27 cellular contexts compared by ENCODE assay signal in genomic region chr4:25427871-25428270, GRCh38.
"Had no signal": no experiment of that assay in that cellular context is flagged by ENCODE, and none has a peak within 500 bp of the region (broad histone marks: within the 10 kb centered on the region; RNA-seq: fewer than 3 reads in every experiment).

No MANE protein-coding gene starts in this region.

- H3K36me3 ChIP-seq: esophagus muscularis mucosa, gastrocnemius medialis, heart right ventricle, neutrophil, upper lobe of right lung, vagina had no signal

- H3K27ac ChIP-seq: dorsolateral prefrontal cortex, epithelial cell of prostate, esophagus muscularis mucosa, gastrocnemius medialis, heart right ventricle, neutrophil, psoas muscle, spleen, testis, tibial nerve, upper lobe of right lung, vagina had no signal

- H3K27me3 ChIP-seq: dorsolateral prefrontal cortex, esophagus muscularis mucosa, gastrocnemius medialis, heart right ventricle, neutrophil, spleen, testis, tibial nerve, upper lobe of right lung, vagina had no signal

- H3K4me1 Mint-ChIP-seq: stimulated activated memory B cell treated with anti-CD40 and anti-IgM and Interleukin-4, amounts not matched to agents 10 μg/mL and 1 μg/mL and 100 μg/mL, for 72 hours had no signal

- H3K4me1 ChIP-seq: spleen, testis, upper lobe of right lung, vagina had no signal

- H3K4me3 Mint-ChIP-seq: nephron; stimulated activated memory B cell treated with anti-CD40 and anti-IgM and Interleukin-4, amounts not matched to agents 10 μg/mL and 1 μg/mL and 100 μg/mL, for 72 hours; stimulated activated naive CD8-positive, alpha-beta T cell treated with anti-CD3 and anti-CD28 coated beads, Interleukin-15, Interleukin-2, amounts not matched to agents 100 ng/mL and 50 ng/mL, for 24 hours had no signal

- H3K9me3 ChIP-seq: esophagus muscularis mucosa, gastrocnemius medialis, neutrophil, psoas muscle, spleen, testis, tibial nerve, upper lobe of right lung, vagina had no signal

- DNase-seq: cortex of kidney; dorsolateral prefrontal cortex; effector memory CD4-positive, alpha-beta T cell; gastrocnemius medialis; heart right ventricle; left colon; left ventricle myocardium superior; mesenchymal stem cell; midbrain; psoas muscle; retina; spleen; stimulated activated CD4-positive, alpha-beta T cell treated with anti-CD3 and anti-CD28 coated beads, Interleukin-15, amount 100 ng/mL, for 24 hours; stimulated activated CD4-positive, alpha-beta T cell treated with anti-CD3 and anti-CD28 coated beads, Interleukin-1b, Interleukin-23, amount 100 ng/mL, for 48 hours; stimulated activated CD4-positive, alpha-beta T cell treated with anti-CD3 and anti-CD28 coated beads, Interleukin-4, amount 100 ng/mL, for 24 hours; testis; upper lobe of right lung had no signal

- H3K4me3 ChIP-seq: dorsolateral prefrontal cortex, esophagus muscularis mucosa, gastrocnemius medialis, heart right ventricle, lung, psoas muscle, spleen, testis, tibial nerve, upper lobe of right lung, vagina had no signal

- H3K27me3 Mint-ChIP-seq: stimulated activated memory B cell treated with anti-CD40 and anti-IgM and Interleukin-4, amounts not matched to agents 10 μg/mL and 1 μg/mL and 100 μg/mL, for 72 hours; stimulated activated naive CD8-positive, alpha-beta T cell treated with anti-CD3 and anti-CD28 coated beads, Interleukin-15, Interleukin-2, amounts not matched to agents 100 ng/mL and 50 ng/mL, for 24 hours had no signal

- H3K27ac Mint-ChIP-seq: nephron; stimulated activated memory B cell treated with anti-CD40 and anti-IgM and Interleukin-4, amounts not matched to agents 10 μg/mL and 1 μg/mL and 100 μg/mL, for 72 hours; stimulated activated naive CD8-positive, alpha-beta T cell treated with anti-CD3 and anti-CD28 coated beads, Interleukin-15, Interleukin-2, amounts not matched to agents 100 ng/mL and 50 ng/mL, for 24 hours had no signal

- ATAC-seq: gastrocnemius medialis; heart right ventricle; left colon; left ventricle myocardium superior; psoas muscle; sciatic nerve; stimulated activated memory B cell treated with anti-CD40 and anti-IgM and Interleukin-4, amounts not matched to agents 10 μg/mL and 1 μg/mL and 100 μg/mL, for 72 hours; upper lobe of right lung had no signal

- H3K9me3 Mint-ChIP-seq: nephron; stimulated activated naive CD8-positive, alpha-beta T cell treated with anti-CD3 and anti-CD28 coated beads, Interleukin-15, Interleukin-2, amounts not matched to agents 100 ng/mL and 50 ng/mL, for 24 hours had no signal
